In genomic region chr11:60912851-60913550, GRCh38 we compare ENCODE assay signal across 1 cellular context.
TF ChIP-seq lines count a peak whose summit lies in the region.

No MANE protein-coding gene starts in this region.

TF ChIP-seq in H1, 55 proteins besides CTCF, POLR2A, EP300 and RAD21:
- TF ChIP-seq TAF1 (IDR thresholded peaks at IDR 0.05; ENCODE audit: low read depth, low read length) (no peak), HDAC2 (IDR thresholded peaks at IDR 0.05; ENCODE audit: borderline replicate concordance in 1 of 2, low read depth in 2 of 2, low read length in 2 of 2) (no peak), EZH2 (IDR thresholded peaks at IDR 0.05; ENCODE audit: low read depth, low read length, severe bottlenecking) (no peak), KDM4A (IDR thresholded peaks at IDR 0.05; ENCODE audit: low read depth, low read length, severe bottlenecking) (no peak), USF2 (IDR thresholded peaks at IDR 0.05; ENCODE audit: low read length) (no peak), SUZ12 (IDR thresholded peaks at IDR 0.05; ENCODE audit: low read length) (no peak), BACH1 (IDR thresholded peaks at IDR 0.05; ENCODE audit: low read length) (no peak), TCF12 (IDR thresholded peaks at IDR 0.05; ENCODE audit: low read depth, low read length) (no peak), RNF2 (IDR thresholded peaks at IDR 0.05; ENCODE audit: borderline replicate concordance, low read depth, low read length, missing control alignments, poor library complexity, severe bottlenecking) (no peak), SAP30 (IDR thresholded peaks at IDR 0.05; ENCODE audit: insufficient read depth, insufficient replicate concordance, low read length) (no peak), SP1 (IDR thresholded peaks at IDR 0.05; ENCODE audit: low read depth, low read length) (no peak), E2F6 (IDR thresholded peaks at IDR 0.05) (no peak), SP2 (IDR thresholded peaks at IDR 0.05; ENCODE audit: low read length) (no peak), GTF2F1 (IDR thresholded peaks at IDR 0.05; ENCODE audit: borderline replicate concordance, low read depth, low read length) (no peak), ATF2 (IDR thresholded peaks at IDR 0.05; ENCODE audit: low read length) (no peak), MAX (IDR thresholded peaks at IDR 0.05) (no peak), KDM1A (IDR thresholded peaks at IDR 0.05; ENCODE audit: borderline replicate concordance, low read length) (no peak)
